Comparison of ENCODE assay signal across 8 cellular contexts in genomic region chr3:121995190-121996137, GRCh38. TPM values are rescaled to one million over a fixed set of nuclear protein-coding genes. Genes with fewer than 3 reads are reported as not detected.
A peak's percentile ranks its signal among the peaks of the same experiment; 100 is the strongest.
DNase-seq lines count a peak whose midpoint lies in the region; ATAC-seq and TF ChIP-seq lines count a peak whose summit lies in the region.

No MANE protein-coding gene starts in this region.

- H3K9me3 ChIP-seq in heart left ventricle, result no peaks in the 10 kb centered on the region
- no peaks in the 10 kb centered on the region for H3K9me3 ChIP-seq in psoas muscle

- TF ChIP-seq POLR2A in heart left ventricle (IDR thresholded peaks at IDR 0.05), result no peak

- no peak for DNase-seq in activated T-cell treated with anti-CD3 and anti-CD28 coated beads, Interleukin-2, amount 50 U/mL, for 24 hours
- DNase-seq in activated T-cell treated with anti-CD3 and anti-CD28 coated beads for 4 hours (no peak), HFFc6 (peak; percentile 57), NCI-H446 treated with DMSO at 0.1 percent for 48 hours (lab: John Stamatoyannopoulos, UW) (peak; percentile 4), heart left ventricle (peak; percentile 47 to 72 (median 52)), psoas muscle (peak; percentile 39 to 64), NCI-H187 treated with DMSO at 0.1 percent for 48 hours (lab: John Stamatoyannopoulos, UW) (no peak)

- H3K9me3 Mint-ChIP-seq in activated T-cell treated with anti-CD3 and anti-CD28 coated beads, Interleukin-2, amount 50 U/mL, for 24 hours, result no peaks in the 10 kb centered on the region
- no peaks in the 10 kb centered on the region for H3K9me3 Mint-ChIP-seq in HFFc6
- no peaks in the 10 kb centered on the region for H3K9me3 Mint-ChIP-seq in activated T-helper 17 cell treated with anti-CD3 and anti-CD28 coated beads, Interleukin-2, amount 50 U/mL, for 72 hours

- no peaks in the 10 kb centered on the region for H3K36me3 Mint-ChIP-seq in activated T-cell treated with anti-CD3 and anti-CD28 coated beads, Interleukin-2, amount 50 U/mL, for 24 hours (ENCODE audit: low read depth)
- no peaks in the 10 kb centered on the region for H3K36me3 Mint-ChIP-seq in HFFc6 (ENCODE audit: low read depth)
- no peaks in the 10 kb centered on the region for H3K36me3 Mint-ChIP-seq in activated T-helper 17 cell treated with anti-CD3 and anti-CD28 coated beads, Interleukin-2, amount 50 U/mL, for 72 hours (ENCODE audit: low read depth)

- no peaks in the 10 kb centered on the region for H3K27me3 Mint-ChIP-seq in activated T-cell treated with anti-CD3 and anti-CD28 coated beads, Interleukin-2, amount 50 U/mL, for 24 hours
- H3K27me3 Mint-ChIP-seq in HFFc6 (ENCODE audit: insufficient read depth), result no peaks in the 10 kb centered on the region; the same call in 1 of the 2 replicates
- H3K27me3 Mint-ChIP-seq in activated T-helper 17 cell treated with anti-CD3 and anti-CD28 coated beads, Interleukin-2, amount 50 U/mL, for 72 hours, result no peaks in the 10 kb centered on the region

- no peak overlapping the region for H3K4me3 Mint-ChIP-seq in activated T-cell treated with anti-CD3 and anti-CD28 coated beads, Interleukin-2, amount 50 U/mL, for 24 hours
- 0 out of 2 replicates have a peak overlapping the region, but pooled peaks have one; percentile 5 for H3K4me3 Mint-ChIP-seq in HFFc6
- H3K4me3 Mint-ChIP-seq in activated T-helper 17 cell treated with anti-CD3 and anti-CD28 coated beads, Interleukin-2, amount 50 U/mL, for 72 hours, result no peak overlapping the region

- H3K4me1 Mint-ChIP-seq in activated T-cell treated with anti-CD3 and anti-CD28 coated beads, Interleukin-2, amount 50 U/mL, for 24 hours (ENCODE audit: low read depth), result peaks cover 25% of the 10 kb centered on the region
- H3K4me1 Mint-ChIP-seq in HFFc6 (ENCODE audit: low read depth), result peaks cover 50% of the 10 kb centered on the region
- H3K4me1 Mint-ChIP-seq in activated T-helper 17 cell treated with anti-CD3 and anti-CD28 coated beads, Interleukin-2, amount 50 U/mL, for 72 hours, result peaks cover 13% of the 10 kb centered on the region

- H3K27ac ChIP-seq in heart left ventricle (peak overlapping the region in 4 of 12 donors; percentile 19 to 89 (median 38)), psoas muscle (peak overlapping the region; percentile 30)

- H3K4me1 ChIP-seq in heart left ventricle (peaks cover 0 to 55% (median 0%) of the 10 kb centered on the region in 12 donors), psoas muscle (no peaks in the 10 kb centered on the region)

- 48 to 56% (median 52%) methylated on average over 13 to 14 of the region's 14 CpGs for WGBS in heart left ventricle, 4 donors
- WGBS in psoas muscle, 3 donors, result 49 to 56% (median 55%) methylated on average over 14 of the region's 14 CpGs

- peak; percentile 35 for ATAC-seq in activated T-helper 17 cell treated with anti-CD3 and anti-CD28 coated beads, Interleukin-2, amount 50 U/mL, for 72 hours (replicated peaks)
- ATAC-seq in heart left ventricle (peak; percentile 47 to 83 (median 77)), psoas muscle (peak; percentile 65 to 72 (median 67))

- TF ChIP-seq CTCF in HFFc6 (IDR thresholded peaks at IDR 0.05), result peak; percentile 69
- TF ChIP-seq CTCF in heart left ventricle (IDR thresholded peaks at IDR 0.05), result peak; percentile 21 to 63 (median 43)
- peak; percentile 26 for TF ChIP-seq CTCF in psoas muscle (IDR thresholded peaks at IDR 0.05)

- no peak overlapping the region for H3K4me3 ChIP-seq in heart left ventricle
- no peak overlapping the region for H3K4me3 ChIP-seq in psoas muscle

- H3K36me3 ChIP-seq in heart left ventricle, result no peaks in the 10 kb centered on the region
- H3K36me3 ChIP-seq in psoas muscle (ENCODE audit: insufficient read depth in 1 of 2, low read depth in 1 of 2), result no peaks in the 10 kb centered on the region

- H3K27me3 ChIP-seq in heart left ventricle, result no peaks in the 10 kb centered on the region
- no peaks in the 10 kb centered on the region for H3K27me3 ChIP-seq in psoas muscle (ENCODE audit: insufficient read depth in 3 of 3, low read length in 2 of 3)

- intact Hi-C loops in heart left ventricle (cut with DNase I) (loop anchor here in 7 of 10 donors (1.0 to 10.0 kb wide), 6 partner anchors 141 to 451 kb away; partner anchors contain the start of gene POLQ (in 5 of the 7)), psoas muscle (cut with DNase I) (loop anchor here (5.0 to 10.0 kb wide), 2 partner anchors 448 to 451 kb away; partner anchors contain the start of gene POLQ (in 2 of the 2))

- peak overlapping the region; percentile 33 for H3K27ac Mint-ChIP-seq in activated T-cell treated with anti-CD3 and anti-CD28 coated beads, Interleukin-2, amount 50 U/mL, for 24 hours
- peak overlapping the region; percentile 94 for H3K27ac Mint-ChIP-seq in HFFc6
- peak overlapping the region; percentile 57 for H3K27ac Mint-ChIP-seq in activated T-helper 17 cell treated with anti-CD3 and anti-CD28 coated beads, Interleukin-2, amount 50 U/mL, for 72 hours

RNA-seq across cellular contexts. Expression of gene ILDR1, which starts 26.6 kb away (rescaled TPM):
- not detected for total RNA-seq in HFFc6 (2021; fragmentation: NEBNext Ultra II Directional; extraction: Animal tissue kit (Norgen Biotek cat#: 25700))
- total RNA-seq in activated T-helper 17 cell treated with anti-CD3 and anti-CD28 coated beads, Interleukin-2, amount 50 U/mL, for 72 hours, result 1 to 10 TPM in 1 of 2 donors, under 1 TPM in 1; 0.21 to 1.4 TPM
- total RNA-seq in heart left ventricle, result under 1 TPM in 3 of 9 donors, not detected in 6; 0.18 to 0.24 (median 0.20) TPM
- polyA plus RNA-seq in heart left ventricle, result not detected
- total RNA-seq in psoas muscle, result not detected
- polyA plus RNA-seq in psoas muscle, result not detected

RNA-seq across cellular contexts. Expression of gene CD86, which starts 59.7 kb away (rescaled TPM):
- not detected for total RNA-seq in HFFc6 (2021; fragmentation: NEBNext Ultra II Directional; extraction: Animal tissue kit (Norgen Biotek cat#: 25700))
- total RNA-seq in activated T-helper 17 cell treated with anti-CD3 and anti-CD28 coated beads, Interleukin-2, amount 50 U/mL, for 72 hours, result 1 to 10 TPM; 1.8 to 4.4 TPM
- total RNA-seq in heart left ventricle, result 10 to 100 TPM in 2 of 9 donors, 1 to 10 TPM in 4, under 1 TPM in 3; 0.56 to 30.0 (median 1.8) TPM
- under 1 TPM; 0.38 to 0.86 TPM for polyA plus RNA-seq in heart left ventricle
- 1 to 10 TPM in 2 of 4 donors, under 1 TPM in 2; 0.71 to 1.4 (median 0.99) TPM for total RNA-seq in psoas muscle
- under 1 TPM; 0.16 to 0.40 (median 0.24) TPM for polyA plus RNA-seq in psoas muscle

Comparison
In these comparisons a context has a peak if more than half of its experiments do, and no peak if none do; other contexts are left out.
1. DNase-seq: peak in HFFc6 (single experiment), NCI-H446 treated with DMSO at 0.1 percent for 48 hours (single experiment), heart left ventricle (5 of 5) and psoas muscle (2 of 2); none in activated T-cell treated with anti-CD3 and anti-CD28 coated beads, Interleukin-2, amount 50 U/mL, for 24 hours (single experiment), activated T-cell treated with anti-CD3 and anti-CD28 coated beads for 4 hours (single experiment) and NCI-H187 treated with DMSO at 0.1 percent for 48 hours (single experiment).
2. H3K27ac Mint-ChIP-seq: peak in every context shown above with its lines; median percentile 94 in HFFc6; 57 in activated T-helper 17 cell treated with anti-CD3 and anti-CD28 coated beads, Interleukin-2, amount 50 U/mL, for 72 hours; 33 in activated T-cell treated with anti-CD3 and anti-CD28 coated beads, Interleukin-2, amount 50 U/mL, for 24 hours.
3. Peak in every context shown above with its lines, with median percentiles within 50 percentile points of each other: CTCF ChIP-seq and ATAC-seq.